11 cellular contexts compared by ENCODE assay signal in genomic region chr12:60257063-60257462, GRCh38.
DNase-seq lines count a peak whose midpoint lies in the region; ATAC-seq and TF ChIP-seq lines count a peak whose summit lies in the region.
"Had no signal": no experiment of that assay in that cellular context is flagged by ENCODE, and none has a peak within 500 bp of the region (broad histone marks: within the 10 kb centered on the region; RNA-seq: fewer than 3 reads in every experiment).

No MANE protein-coding gene starts in this region.

- no peak overlapping the region for H3K27ac ChIP-seq in neural cell (ENCODE audit: low read length)
- H3K27ac ChIP-seq in gastroesophageal sphincter: no peak overlapping the region

- no peaks in the 10 kb centered on the region for H3K36me3 ChIP-seq in neural cell (ENCODE audit: insufficient read depth, low read length)
- H3K36me3 ChIP-seq in gastroesophageal sphincter: no peaks in the 10 kb centered on the region

- TF ChIP-seq CTCF in neural cell (IDR thresholded peaks at IDR 0.05; ENCODE audit: poor library complexity, severe bottlenecking) (peak; percentile 16), gastroesophageal sphincter (IDR thresholded peaks at IDR 0.05) (no peak)

- no peaks in the 10 kb centered on the region for H3K4me1 Mint-ChIP-seq in activated CD8-positive, alpha-beta memory T cell treated with anti-CD3 and anti-CD28 coated beads, Interleukin-2, amount 10 ng/mL, durations not matched to agents 7 days and 5 days
- H3K4me1 Mint-ChIP-seq: brain, nephron progenitor cell had no signal

- no peaks in the 10 kb centered on the region for H3F3A ChIP-seq in neural cell (ENCODE audit: insufficient read depth, low read length, poor library complexity, severe bottlenecking)

- 29 to 47% methylated on average over 1 of the region's 1 CpG for WGBS in gastroesophageal sphincter (ENCODE audit: low coverage in 1 of 2), 2 donors

- H3K27me3 ChIP-seq in neural cell (ENCODE audit: insufficient read depth, low read depth, low read length) (no peaks in the 10 kb centered on the region), gastroesophageal sphincter (no peaks in the 10 kb centered on the region)

- peaks cover 0 to 4% (median 0%) of the 10 kb centered on the region in 3 donors for H3K4me1 ChIP-seq in gastroesophageal sphincter

- H4K20me1 ChIP-seq in neural cell (ENCODE audit: insufficient read depth): no peaks in the 10 kb centered on the region

- no peak overlapping the region for H3K4me3 Mint-ChIP-seq in activated CD8-positive, alpha-beta memory T cell treated with anti-CD3 and anti-CD28 coated beads, Interleukin-2, amount 10 ng/mL, durations not matched to agents 7 days and 5 days
- H3K4me3 Mint-ChIP-seq: brain, nephron progenitor cell had no signal

- no peaks in the 10 kb centered on the region for H3K9me2 ChIP-seq in neural cell (ENCODE audit: insufficient read depth, low read length)

- H2AFZ ChIP-seq in neural cell (ENCODE audit: low read depth, low read length): no peak overlapping the region

- no peaks in the 10 kb centered on the region for H3K36me3 Mint-ChIP-seq in activated CD8-positive, alpha-beta memory T cell treated with anti-CD3 and anti-CD28 coated beads, Interleukin-2, amount 10 ng/mL, durations not matched to agents 7 days and 5 days
- H3K36me3 Mint-ChIP-seq: brain had no signal

- no peaks in the 10 kb centered on the region for H3K79me2 ChIP-seq in neural cell (replicated peaks; ENCODE audit: insufficient read depth, low read length)

- CTCF ChIA-PET in activated CD8-positive, alpha-beta memory T cell treated with anti-CD3 and anti-CD28 coated beads, Interleukin-2, amount 10 ng/mL, durations not matched to agents 7 days and 5 days (lab: Charles Lee): no interaction called here

- TF ChIP-seq EP300 in neural cell (conservative IDR thresholded peaks at IDR 0.05; ENCODE audit: poor library complexity, severe bottlenecking) (no peak), gastroesophageal sphincter (IDR thresholded peaks at IDR 0.05) (no peak)

- no peak overlapping the region for H3K27ac Mint-ChIP-seq in activated CD8-positive, alpha-beta memory T cell treated with anti-CD3 and anti-CD28 coated beads, Interleukin-2, amount 10 ng/mL, durations not matched to agents 7 days and 5 days
- H3K27ac Mint-ChIP-seq: brain, nephron progenitor cell had no signal

- no peak for TF ChIP-seq POLR2A in erythroblast (IDR thresholded peaks at IDR 0.05; ENCODE audit: low read length)
- TF ChIP-seq POLR2A in gastroesophageal sphincter (IDR thresholded peaks at IDR 0.05): no peak

- no peak overlapping the region for H3K4me2 ChIP-seq in neural cell (ENCODE audit: low read length)

- ATAC-seq in gastroesophageal sphincter: no peak
- ATAC-seq in activated CD8-positive, alpha-beta memory T cell treated with anti-CD3 and anti-CD28 coated beads, Interleukin-2, amount 10 ng/mL, durations not matched to agents 7 days and 5 days: no peak

- H3K9ac ChIP-seq in neural cell (ENCODE audit: low read length): no peak overlapping the region

- TF ChIP-seq RAD21 in neural cell (conservative IDR thresholded peaks at IDR 0.05): peak; percentile 16

- peak; percentile 59 for DNase-seq in DMS53 (lab: John Stamatoyannopoulos, UW)
- DNase-seq in NCI-H226: peak; percentile 86
- DNase-seq in dedifferentiated amniotic fluid mesenchymal stem cell (ENCODE audit: extremely low spot score): peak; percentile 74
- no peak for DNase-seq in activated CD4-positive, alpha-beta T cell treated with anti-CD3 and anti-CD28 coated beads, Interleukin-2, amount 50 U/mL, for 4 hours
- no peak for DNase-seq in erythroblast (lab: John Stamatoyannopoulos, UW)
- no peak for DNase-seq in activated CD8-positive, alpha-beta memory T cell treated with anti-CD3 and anti-CD28 coated beads, Interleukin-2, amount 10 ng/mL, durations not matched to agents 7 days and 5 days
- DNase-seq: activated CD4-positive, alpha-beta T cell treated with anti-CD3 and anti-CD28 coated beads, Interleukin-2, amount 50 U/mL, for 48 hours; nephron progenitor cell had no signal

- H3K4me3 ChIP-seq in neural cell (ENCODE audit: low read length) (no peak overlapping the region), gastroesophageal sphincter (no peak overlapping the region)

- H3K9me3 Mint-ChIP-seq in activated CD8-positive, alpha-beta memory T cell treated with anti-CD3 and anti-CD28 coated beads, Interleukin-2, amount 10 ng/mL, durations not matched to agents 7 days and 5 days (ENCODE audit: low read depth): peaks cover 2% of the 10 kb centered on the region
- H3K9me3 Mint-ChIP-seq: brain, nephron progenitor cell had no signal

- no peaks in the 10 kb centered on the region for H3K27me3 Mint-ChIP-seq in activated CD8-positive, alpha-beta memory T cell treated with anti-CD3 and anti-CD28 coated beads, Interleukin-2, amount 10 ng/mL, durations not matched to agents 7 days and 5 days
- H3K27me3 Mint-ChIP-seq: brain had no signal

- H3K9me3 ChIP-seq in neural cell (ENCODE audit: low read length): no peaks in the 10 kb centered on the region
- no peaks in the 10 kb centered on the region for H3K9me3 ChIP-seq in gastroesophageal sphincter

TF ChIP-seq in neural cell, 6 proteins besides CTCF, POLR2A, EP300 and RAD21:
- TF ChIP-seq POLR2AphosphoS5 (IDR thresholded peaks at IDR 0.05) (no peak), MXI1 (conservative IDR thresholded peaks at IDR 0.05; ENCODE audit: poor library complexity, severe bottlenecking) (no peak), EZH2 (IDR thresholded peaks at IDR 0.05; ENCODE audit: borderline replicate concordance, insufficient read depth, low read length, poor library complexity, severe bottlenecking) (no peak), SMC3 (conservative IDR thresholded peaks at IDR 0.05; ENCODE audit: poor library complexity) (no peak), TAF1 (IDR thresholded peaks at IDR 0.05; ENCODE audit: low read depth) (no peak)
- TF ChIP-seq, protein P1, sequence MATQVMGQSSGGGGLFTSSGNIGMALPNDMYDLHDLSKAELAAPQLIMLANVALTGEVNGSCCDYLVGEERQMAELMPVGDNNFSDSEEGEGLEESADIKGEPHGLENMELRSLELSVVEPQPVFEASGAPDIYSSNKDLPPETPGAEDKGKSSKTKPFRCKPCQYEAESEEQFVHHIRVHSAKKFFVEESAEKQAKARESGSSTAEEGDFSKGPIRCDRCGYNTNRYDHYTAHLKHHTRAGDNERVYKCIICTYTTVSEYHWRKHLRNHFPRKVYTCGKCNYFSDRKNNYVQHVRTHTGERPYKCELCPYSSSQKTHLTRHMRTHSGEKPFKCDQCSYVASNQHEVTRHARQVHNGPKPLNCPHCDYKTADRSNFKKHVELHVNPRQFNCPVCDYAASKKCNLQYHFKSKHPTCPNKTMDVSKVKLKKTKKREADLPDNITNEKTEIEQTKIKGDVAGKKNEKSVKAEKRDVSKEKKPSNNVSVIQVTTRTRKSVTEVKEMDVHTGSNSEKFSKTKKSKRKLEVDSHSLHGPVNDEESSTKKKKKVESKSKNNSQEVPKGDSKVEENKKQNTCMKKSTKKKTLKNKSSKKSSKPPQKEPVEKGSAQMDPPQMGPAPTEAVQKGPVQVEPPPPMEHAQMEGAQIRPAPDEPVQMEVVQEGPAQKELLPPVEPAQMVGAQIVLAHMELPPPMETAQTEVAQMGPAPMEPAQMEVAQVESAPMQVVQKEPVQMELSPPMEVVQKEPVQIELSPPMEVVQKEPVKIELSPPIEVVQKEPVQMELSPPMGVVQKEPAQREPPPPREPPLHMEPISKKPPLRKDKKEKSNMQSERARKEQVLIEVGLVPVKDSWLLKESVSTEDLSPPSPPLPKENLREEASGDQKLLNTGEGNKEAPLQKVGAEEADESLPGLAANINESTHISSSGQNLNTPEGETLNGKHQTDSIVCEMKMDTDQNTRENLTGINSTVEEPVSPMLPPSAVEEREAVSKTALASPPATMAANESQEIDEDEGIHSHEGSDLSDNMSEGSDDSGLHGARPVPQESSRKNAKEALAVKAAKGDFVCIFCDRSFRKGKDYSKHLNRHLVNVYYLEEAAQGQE (IDR thresholded peaks at IDR 0.05; ENCODE audit: borderline replicate concordance): no peak

Comparison
In these comparisons a context has a peak if more than half of its experiments do, and no peak if none do; other contexts are left out.
1. DNase-seq: peak in DMS53 (single experiment), NCI-H226 (single experiment) and dedifferentiated amniotic fluid mesenchymal stem cell (single experiment); none in activated CD4-positive, alpha-beta T cell treated with anti-CD3 and anti-CD28 coated beads, Interleukin-2, amount 50 U/mL, for 4 hours (0 of 2), erythroblast (0 of 2) and activated CD8-positive, alpha-beta memory T cell treated with anti-CD3 and anti-CD28 coated beads, Interleukin-2, amount 10 ng/mL, durations not matched to agents 7 days and 5 days (single experiment).